ENCODE assay signal across 8 cellular contexts in the genomic region with DNA sequence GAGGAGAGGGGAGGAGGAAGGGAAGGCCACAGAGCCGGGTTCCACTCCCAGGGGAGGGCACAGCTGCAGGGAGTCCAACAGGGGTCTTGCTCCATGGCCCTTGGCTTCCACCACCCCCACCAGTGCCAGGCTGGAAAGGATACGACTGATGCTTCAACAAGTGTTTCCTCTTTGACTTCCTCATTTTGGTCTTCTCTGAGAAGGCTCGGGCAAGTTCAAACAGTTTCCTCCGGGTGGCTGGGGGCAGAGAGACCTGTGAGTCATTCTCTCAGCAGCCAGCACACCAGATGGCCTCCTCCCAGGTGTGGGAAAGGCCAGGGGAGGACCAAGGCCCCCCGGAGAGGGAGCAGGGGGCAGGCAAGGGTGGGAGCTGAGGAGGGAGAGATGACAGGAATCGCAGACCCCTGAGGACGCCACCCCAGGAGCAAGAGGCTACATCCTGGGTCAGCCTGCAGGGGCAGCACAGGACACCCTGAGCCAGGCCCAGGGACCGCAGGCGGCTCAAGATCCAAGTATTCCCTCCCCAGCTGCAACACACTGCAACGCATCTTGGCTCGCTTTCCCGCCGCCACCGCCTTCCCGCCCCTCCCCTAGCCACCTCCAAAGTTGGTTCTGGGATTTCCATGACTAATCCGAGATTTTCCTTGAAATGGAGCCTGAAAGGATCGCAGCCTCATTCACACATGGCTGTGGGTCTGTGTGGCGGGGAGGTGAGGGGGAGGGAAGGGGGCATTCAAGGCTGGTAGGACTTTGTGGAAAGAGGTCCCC. TPM values are rescaled to one million over a fixed set of nuclear protein-coding genes. Genes with fewer than 3 reads are reported as not detected.
A peak's percentile ranks its signal among the peaks of the same experiment; 100 is the strongest.
DNase-seq lines count a peak whose midpoint lies in the region; ATAC-seq and TF ChIP-seq lines count a peak whose summit lies in the region.

No MANE protein-coding gene starts in this region.

- TF ChIP-seq CTCF in HL-60 (IDR thresholded peaks at IDR 0.05; ENCODE audit: insufficient read depth, low read length) = peak; percentile 20

- H3K9me3 Mint-ChIP-seq in naive B cell = no peaks in the 10 kb centered on the region

- no peaks in the 10 kb centered on the region for H3K36me3 Mint-ChIP-seq in naive B cell

- peaks cover 18 to 33% (median 29%) of the 10 kb centered on the region in 3 donors for H3K4me1 Mint-ChIP-seq in naive B cell

- H3K4me3 ChIP-seq in HL-60 (replicated peaks; ENCODE audit: insufficient read depth, low read length) = no peak overlapping the region

- no peaks in the 10 kb centered on the region for H3K27me3 ChIP-seq in HL-60 (ENCODE audit: insufficient read depth, poor library complexity, severe bottlenecking)

- H3K27me3 Mint-ChIP-seq in naive B cell = peaks cover 17 to 28% (median 24%) of the 10 kb centered on the region in 3 donors

- ATAC-seq in GM19372 (IDR thresholded peaks at IDR 0.05; ENCODE audit: low read depth, unreplicated experiment) (peak; percentile 79), naive B cell (ENCODE audit: low read depth in 2 of 2) (peak; percentile 97), GM19452 (IDR thresholded peaks at IDR 0.05; ENCODE audit: unreplicated experiment) (no peak)

- H3K27ac ChIP-seq in HL-60 (replicated peaks) (peak overlapping the region; percentile 92), epithelial cell of prostate (peak overlapping the region; percentile 92)

- DNase-seq in DMS53 treated with DMSO at 0.1 percent for 48 hours (lab: John Stamatoyannopoulos, UW; ENCODE audit: unreplicated experiment) = peak; percentile 17
- peak; percentile 86 to 98 for DNase-seq in HL-60 (ENCODE audit: low read depth in 1 of 2, low spot score in 1 of 2)
- DNase-seq in SKM-1 treated with dmso at 0.1 percent for 144 hours (lab: John Stamatoyannopoulos, UW; ENCODE audit: unreplicated experiment) = peak; percentile 98
- peak; percentile 71 for DNase-seq in epithelial cell of prostate (ENCODE audit: low read depth, low spot score)
- DNase-seq in naive B cell = peak; percentile 70
- no peak for DNase-seq in activated CD8-positive, alpha-beta memory T cell treated with anti-CD3 and anti-CD28 coated beads for 24 hours

- H3K27ac Mint-ChIP-seq in naive B cell = peak overlapping the region in 3 of 6 donors; percentile 9 to 88 (median 52)

- peak overlapping the region in 7 of 8 donors; percentile 51 to 79 (median 68) for H3K4me3 Mint-ChIP-seq in naive B cell

RNA-seq across cellular contexts. Expression of gene MRPS23, which starts 18.3 kb away (rescaled TPM):
- polyA plus RNA-seq in naive B cell (ENCODE audit: low read depth in 6 of 6) = 10 to 100 TPM; 26.3 to 48.7 (median 33.0) TPM
